ENCODE assay signal across 11 cellular contexts in genomic region chr13:37155613-37156097, GRCh38. TPM values are rescaled to one million over a fixed set of nuclear protein-coding genes. Genes with fewer than 3 reads are reported as not detected.
DNase-seq lines count a peak whose midpoint lies in the region; ATAC-seq and TF ChIP-seq lines count a peak whose summit lies in the region.
"Not testable (repeated sequence)": the region's sequence is repeated elsewhere in the genome, so short reads cannot be mapped to it uniquely, and the experiment has no call there.
"Had no signal": no experiment of that assay in that cellular context is flagged by ENCODE, and none has a peak within 500 bp of the region (broad histone marks: within the 10 kb centered on the region; RNA-seq: fewer than 3 reads in every experiment).

No MANE protein-coding gene starts in this region.

- TSS peak; percentile 38 for BruUV-seq in Caco-2 (replicated peaks; lab: Mats Ljungman, UMichigan)
- not testable (repeated sequence) for BruUV-seq in PC-9 (replicated peaks; lab: Mats Ljungman, UMichigan)

- not testable (repeated sequence) for TF ChIP-seq CTCF in Caco-2 (IDR thresholded peaks at IDR 0.05; ENCODE audit: insufficient read depth in 1 of 2, low read depth in 1 of 2, low read length in 1 of 2, severe bottlenecking in 1 of 2, unreplicated experiment in 1 of 2); PC-9 (conservative IDR thresholded peaks at IDR 0.05); WTC11 (IDR thresholded peaks at IDR 0.05); nephron (IDR thresholded peaks at IDR 0.05; ENCODE audit: unreplicated experiment in 3 of 3)

- H3K4me1 Mint-ChIP-seq in Caco-2 (ENCODE audit: low read depth, unreplicated experiment); WTC11; nephron: not testable (repeated sequence)

- not testable (repeated sequence) for H3K36me3 ChIP-seq in Caco-2 (ENCODE audit: control insufficient read depth, insufficient read depth, low read length); PC-9 (ENCODE audit: low read depth)

- not testable (repeated sequence) for H3K27ac ChIP-seq in PC-9

- H3K9me3 ChIP-seq in Caco-2; PC-9 (ENCODE audit: insufficient read depth, low read depth): not testable (repeated sequence)

- H3K27me3 ChIP-seq in Caco-2 (replicated peaks; ENCODE audit: control insufficient read depth, insufficient read depth, low read length); PC-9 (ENCODE audit: insufficient read depth, low read depth): not testable (repeated sequence)

- DNase-seq in Caco-2 (peak in 1 of 2 experiments; percentile 30), NCI-H1436 (lab: John Stamatoyannopoulos, UW) (peak; percentile 3), NCI-H2227 (lab: John Stamatoyannopoulos, UW; ENCODE audit: unreplicated experiment) (peak; percentile 15)
- not testable (repeated sequence) for DNase-seq in HEK293T (ENCODE audit: extremely low spot score); PC-9; WTC11 (ENCODE audit: low spot score)

- intact Hi-C loops in Caco-2 (cut with micrococcal nuclease; ENCODE audit: unreplicated experiment); PC-9 (cut with micrococcal nuclease; ENCODE audit: unreplicated experiment): not testable (repeated sequence)

- H3K9me2 ChIP-seq in PC-9 (ENCODE audit: insufficient read depth), result not testable (repeated sequence)

- not testable (repeated sequence) for H3K27me3 Mint-ChIP-seq in Caco-2 (ENCODE audit: insufficient read depth, unreplicated experiment); WTC11 (ENCODE audit: low read depth); nephron (ENCODE audit: low read depth)

- not testable (repeated sequence) for H3K4me2 ChIP-seq in PC-9

- POLR2A ChIA-PET in Caco-2 (lab: Charles Lee); PC-9 (lab: Charles Lee; ENCODE audit: unreplicated experiment); WTC11 (lab: Charles Lee): not testable (repeated sequence)
- POLR2A ChIA-PET in HEK293T (lab: Yijun Ruan, JAX), result interaction anchor here (1.5 kb wide), 1 partner anchor 20 kb away, joined by 3 read pairs; no protein-coding TSS in a partner anchor

- H3K36me3 Mint-ChIP-seq in Caco-2 (ENCODE audit: insufficient read depth, unreplicated experiment), result not testable (repeated sequence)
- H3K36me3 Mint-ChIP-seq in WTC11, result peaks cover 25% of the 10 kb centered on the region
- peaks cover 11% of the 10 kb centered on the region for H3K36me3 Mint-ChIP-seq in nephron (ENCODE audit: low read depth)

- not testable (repeated sequence) for H4K20me1 ChIP-seq in PC-9 (ENCODE audit: insufficient read depth)

- H3K27ac Mint-ChIP-seq in Caco-2 (ENCODE audit: unreplicated experiment) (peak overlapping the region; percentile 28), WTC11 (peak overlapping the region; percentile 59)
- H3K27ac Mint-ChIP-seq in nephron, result not testable (repeated sequence)

- not testable (repeated sequence) for H3K79me2 ChIP-seq in PC-9 (ENCODE audit: low read depth)

- peak overlapping the region; percentile 35 for H3K4me3 ChIP-seq in Caco-2 (ENCODE audit: low read depth, low read length)
- not testable (repeated sequence) for H3K4me3 ChIP-seq in PC-9

- H2AFZ ChIP-seq in PC-9, result peak overlapping the region; percentile 33; the same call in 1 of the 2 replicates

- H3K9me3 Mint-ChIP-seq in Caco-2 (ENCODE audit: unreplicated experiment), result not testable (repeated sequence)
- H3K9me3 Mint-ChIP-seq in WTC11 (peaks cover 40% of the 10 kb centered on the region), nephron (peaks cover 31% of the 10 kb centered on the region)

- not testable (repeated sequence) for ATAC-seq in WTC11

- H3K4me3 Mint-ChIP-seq in Caco-2 (ENCODE audit: unreplicated experiment), result peak overlapping the region; percentile 69
- H3K4me3 Mint-ChIP-seq in WTC11, result peak overlapping the region; percentile 66
- peak overlapping the region; percentile 31 to 38 (median 36) for H3K4me3 Mint-ChIP-seq in nephron

- CTCF ChIA-PET in Caco-2 (lab: Charles Lee); HEK293T (lab: Yijun Ruan, JAX); PC-9 (lab: Charles Lee); WTC11 (lab: Charles Lee): not testable (repeated sequence)

- not testable (repeated sequence) for H3F3A ChIP-seq in PC-9 (ENCODE audit: insufficient read depth, low read depth)

- not testable (repeated sequence) for H3K4me1 ChIP-seq in Caco-2; PC-9 (replicated peaks; ENCODE audit: insufficient read depth)

TF ChIP-seq in HEK293T, 16 proteins besides CTCF, POLR2A, EP300 and RAD21:
- TF ChIP-seq ZNF384 (IDR thresholded peaks at IDR 0.05), result peak; percentile 84
- peak; percentile 66 for TF ChIP-seq L3MBTL2 (conservative IDR thresholded peaks at IDR 0.05)
- TF ChIP-seq NFRKB (IDR thresholded peaks at IDR 0.05), result peak; percentile 51

RNA-seq across cellular contexts. Expression of gene CSNK1A1L, which starts 50.2 kb away (rescaled TPM):
- total RNA-seq in Caco-2 (2022) (not detected in 2 replicates), PC-9 (2021) (not detected in 2 replicates), WTC11 (2021) (not detected in 3 replicates)
- total RNA-seq: CD8-positive, alpha-beta memory T cell; IMR-90; Right ventricle myocardium inferior; T-cell had no signal
